ENCODE assay signal across 18 cellular contexts in genomic region chr5:84080908-84081307, GRCh38.
A peak's percentile ranks its signal among the peaks of the same experiment; 100 is the strongest.
DNase-seq lines count a peak whose midpoint lies in the region; ATAC-seq and TF ChIP-seq lines count a peak whose summit lies in the region.
"Had no signal": no experiment of that assay in that cellular context is flagged by ENCODE, and none has a peak within 500 bp of the region (broad histone marks: within the 10 kb centered on the region; RNA-seq: fewer than 3 reads in every experiment).

No MANE protein-coding gene starts in this region.

- no peaks in the 10 kb centered on the region for H3K27me3 Mint-ChIP-seq in endodermal cell (ENCODE audit: insufficient read depth)
- H3K27me3 Mint-ChIP-seq: T-cell had no signal

- H3K4me3 ChIP-seq in GM12875 (ENCODE audit: low read depth, low read length) (no peak overlapping the region), endodermal cell (ENCODE audit: low read length) (no peak overlapping the region)
- H3K4me3 ChIP-seq: GM12878, K562 had no signal

- TF ChIP-seq CTCF in GM12875 (IDR thresholded peaks at IDR 0.05; ENCODE audit: borderline replicate concordance, insufficient read depth, low read depth, low read length), result 0 out of 2 replicates have a peak, but pooled peaks have one; percentile 1
- peak; percentile 58 for TF ChIP-seq CTCF in endodermal cell (conservative IDR thresholded peaks at IDR 0.05)

- intact Hi-C loops in cardiac septum (cut with DNase I), result no loop called here

- ATAC-seq in GM21381 (IDR thresholded peaks at IDR 0.05; ENCODE audit: unreplicated experiment), result no peak
- ATAC-seq: GM12878, K562, T-cell had no signal

- no peaks in the 10 kb centered on the region for H3K36me3 ChIP-seq in endodermal cell (ENCODE audit: control insufficient read depth, insufficient read depth, low read length)

- H3K4me3 Mint-ChIP-seq in endodermal cell, result no peak overlapping the region
- H3K4me3 Mint-ChIP-seq: CD14-positive monocyte, T-cell had no signal

- H3K4me1 Mint-ChIP-seq in endodermal cell, result peaks cover 8% of the 10 kb centered on the region
- H3K4me1 Mint-ChIP-seq: CD14-positive monocyte, T-cell had no signal

- DNase-seq in NCI-H1417 treated with DMSO at 0.1 percent for 48 hours (lab: John Stamatoyannopoulos, UW) (peak; percentile 10), NCI-H748 treated with DMSO at 0.1 percent for 48 hours (lab: John Stamatoyannopoulos, UW) (peak; percentile 90), endodermal cell (no peak), NCI-H2029 (lab: John Stamatoyannopoulos, UW) (no peak), NCI-H1694 treated with DMSO at 0.1 percent for 48 hours (lab: John Stamatoyannopoulos, UW) (no peak), cardiac septum (ENCODE audit: low spot score) (no peak)
- DNase-seq: DMS79; NCI-H1436; NCI-H2171; NK-92 treated with Interleukin-12 subunit alpha and Interleukin-12 subunit beta, amount 100 ng/mL, for 24 hours; SHP77; T-cell had no signal

- WGBS in endodermal cell (ENCODE audit: insufficient coverage in 1 of 2, insufficient read length in 1 of 2), 2 experiments, result 89 to 100% methylated on average over 1 of the region's 1 CpG

- H3K36me3 Mint-ChIP-seq in endodermal cell (ENCODE audit: low read depth), result no peaks in the 10 kb centered on the region
- H3K36me3 Mint-ChIP-seq: CD14-positive monocyte, T-cell had no signal

- H3K27ac ChIP-seq in endodermal cell (ENCODE audit: low read depth, low read length), result no peak overlapping the region

- no peak overlapping the region for H3K27ac Mint-ChIP-seq in endodermal cell
- H3K27ac Mint-ChIP-seq: CD14-positive monocyte, T-cell had no signal

- no peak overlapping the region for H3K9ac ChIP-seq in endodermal cell (ENCODE audit: extremely low read depth, low read length, poor library complexity, severe bottlenecking)
- H3K9ac ChIP-seq: SK-N-SH had no signal

- no peaks in the 10 kb centered on the region for H3K9me3 Mint-ChIP-seq in endodermal cell

- H3K9me3 ChIP-seq in endodermal cell (ENCODE audit: control insufficient read depth, low read length), result no peaks in the 10 kb centered on the region
- H3K9me3 ChIP-seq: SK-N-SH had no signal

- no peaks in the 10 kb centered on the region for H3K4me1 ChIP-seq in endodermal cell (ENCODE audit: control insufficient read depth, insufficient read depth, low read length)

- H3K27me3 ChIP-seq in endodermal cell (ENCODE audit: control insufficient read depth, insufficient read depth, low read length, poor library complexity, severe bottlenecking), result no peaks in the 10 kb centered on the region

Comparison
In these comparisons a context has a peak if more than half of its experiments do, and no peak if none do; other contexts are left out.
1. DNase-seq: peak in NCI-H1417 treated with DMSO at 0.1 percent for 48 hours (single experiment) and NCI-H748 treated with DMSO at 0.1 percent for 48 hours (single experiment); none in endodermal cell (single experiment), NCI-H2029 (single experiment), NCI-H1694 treated with DMSO at 0.1 percent for 48 hours (single experiment) and cardiac septum (single experiment).